28 cellular contexts compared by ENCODE assay signal in genomic region chr1:91515994-91516393, GRCh38.
"Had no signal": no experiment of that assay in that cellular context is flagged by ENCODE, and none has a peak within 500 bp of the region (broad histone marks: within the 10 kb centered on the region; RNA-seq: fewer than 3 reads in every experiment).

No MANE protein-coding gene starts in this region.

- ATAC-seq: natural killer cell; psoas muscle; right cardiac atrium; sciatic nerve; stimulated activated memory B cell treated with anti-CD40 and anti-IgM and Interleukin-4, amounts not matched to agents 10 μg/mL and 1 μg/mL and 100 μg/mL, for 72 hours; stimulated activated naive CD8-positive, alpha-beta T cell treated with anti-CD3 and anti-CD28 coated beads, Interleukin-15, amount 100 ng/mL, for 72 hours; stimulated activated naive CD8-positive, alpha-beta T cell treated with anti-CD3 and anti-CD28 coated beads, Interleukin-15, Interleukin-2, amounts not matched to agents 100 U/mL and 50 U/mL, for 24 hours; upper lobe of right lung had no signal

- H3K27ac ChIP-seq: neural progenitor cell, ovary, parathyroid adenoma, psoas muscle, skin epidermis, spleen, suprapubic skin, testis, tibial artery, transverse colon, upper lobe of right lung, uterus had no signal

- H3K4me3 ChIP-seq: neural progenitor cell, ovary, psoas muscle, skin epidermis, smooth muscle cell, spleen, suprapubic skin, testis, tibial artery, transverse colon, upper lobe of right lung, uterus had no signal

- H3K4me1 ChIP-seq: parathyroid adenoma, psoas muscle, suprapubic skin, testis, tibial artery, upper lobe of right lung, uterus had no signal

- DNase-seq: natural killer cell; occipital lobe; ovary; posterior cingulate gyrus; psoas muscle; right cardiac atrium; spleen; stimulated activated CD4-positive, alpha-beta T cell treated with anti-CD3 and anti-CD28 coated beads, Interleukin-12 subunit alpha, Interleukin-12 subunit beta, amount 100 ng/mL, for 4 hours; stimulated activated CD4-positive, alpha-beta T cell treated with anti-CD3 and anti-CD28 coated beads, Interleukin-1b, Interleukin-23, amount 100 ng/mL, for 48 hours; stimulated activated CD4-positive, alpha-beta T cell treated with anti-CD3 and anti-CD28 coated beads, Interleukin-4, amount 100 ng/mL, for 1 hour; stimulated activated CD4-positive, alpha-beta T cell treated with anti-CD3 and anti-CD28 coated beads, Interleukin-4, amount 100 ng/mL, for 4 hours; stimulated activated CD8-positive, alpha-beta memory T cell treated with anti-CD3 and anti-CD28 coated beads, Interleukin-4, amount 100 ng/mL, for 48 hours; stimulated activated naive CD4-positive, alpha-beta T cell; stimulated activated naive CD8-positive, alpha-beta T cell treated with anti-CD3 and anti-CD28 coated beads, Interleukin-15, amount 100 ng/mL, for 72 hours; stimulated activated naive CD8-positive, alpha-beta T cell treated with anti-CD3 and anti-CD28 coated beads, Interleukin-15, Interleukin-2, amounts not matched to agents 100 U/mL and 50 U/mL, for 24 hours; substantia nigra; testis; tibial artery; transverse colon; upper lobe of right lung; uterus had no signal

- H3K4me2 ChIP-seq: neural progenitor cell, smooth muscle cell had no signal

- H3K36me3 ChIP-seq: ovary, suprapubic skin, tibial artery, transverse colon, upper lobe of right lung, uterus had no signal

- H3K27me3 ChIP-seq: neural progenitor cell, ovary, spleen, suprapubic skin, testis, tibial artery, transverse colon, upper lobe of right lung, uterus had no signal

- H3K79me2 ChIP-seq: parathyroid adenoma had no signal

- H2AFZ ChIP-seq: neural progenitor cell, parathyroid adenoma had no signal

- H3K9ac ChIP-seq: neural progenitor cell, parathyroid adenoma had no signal

- H3K9me3 ChIP-seq: ovary, psoas muscle, spleen, suprapubic skin, testis, tibial artery, transverse colon, upper lobe of right lung, uterus had no signal
